27 cellular contexts compared by ENCODE assay signal in genomic region chr3:100438623-100438974, GRCh38. TPM values are rescaled to one million over a fixed set of nuclear protein-coding genes. Genes with fewer than 3 reads are reported as not detected.
"Had no signal": no experiment of that assay in that cellular context is flagged by ENCODE, and none has a peak within 500 bp of the region (broad histone marks: within the 10 kb centered on the region; RNA-seq: fewer than 3 reads in every experiment).

No MANE protein-coding gene starts in this region.

- H3K9ac ChIP-seq: parathyroid adenoma had no signal

- H3K4me1 ChIP-seq: parathyroid adenoma, sigmoid colon, transverse colon had no signal

- H3K79me2 ChIP-seq: parathyroid adenoma had no signal

- ATAC-seq: activated CD4-positive, alpha-beta T cell treated with anti-CD3 and anti-CD28 coated beads for 36 hours; activated CD8-positive, alpha-beta T cell treated with anti-CD3 and anti-CD28 coated beads, Interleukin-2, amount 10 ng/mL, durations not matched to agents 7 days and 5 days; activated naive CD4-positive, alpha-beta T cell treated with anti-CD3 and anti-CD28 coated beads, Interleukin-2, amount 50 U/mL, for 72 hours; activated T-cell treated with anti-CD3 and anti-CD28 coated beads, Interleukin-2, amount 50 U/mL, for 72 hours; esophagus mucosa; naive thymus-derived CD8-positive, alpha-beta T cell; stimulated activated memory B cell treated with anti-CD40 and anti-IgM and Interleukin-4, amounts not matched to agents 10 μg/mL and 1 μg/mL and 100 μg/mL, for 72 hours; T-helper 17 cell had no signal

- H2AFZ ChIP-seq: parathyroid adenoma had no signal

- H3K4me3 ChIP-seq: heart left ventricle, psoas muscle, sigmoid colon, transverse colon had no signal

- H3K36me3 ChIP-seq: heart left ventricle, sigmoid colon, transverse colon had no signal

- H3K9me3 ChIP-seq: sigmoid colon, transverse colon had no signal

- H3K27ac ChIP-seq: heart left ventricle, parathyroid adenoma, psoas muscle, sigmoid colon, transverse colon had no signal

- H3K27me3 ChIP-seq: heart left ventricle, sigmoid colon, transverse colon had no signal

- FAIRE-seq: colon, endometrium, small intestine had no signal

- DNase-seq: activated B cell treated with CpG ODN at 0.5 μM for 24 hours; activated CD4-positive, alpha-beta T cell treated with anti-CD3 and anti-CD28 coated beads for 36 hours; activated CD8-positive, alpha-beta T cell treated with anti-CD3 and anti-CD28 coated beads, Interleukin-2, amount 10 ng/mL, durations not matched to agents 7 days and 5 days; activated naive CD4-positive, alpha-beta T cell; activated T-cell treated with anti-CD3 and anti-CD28 coated beads for 4 hours; activated T-cell treated with anti-CD3 and anti-CD28 coated beads, Interleukin-2, amount 50 U/mL, for 72 hours; effector CD8-positive, alpha-beta T cell; foreskin fibroblast; heart left ventricle; midbrain; naive thymus-derived CD8-positive, alpha-beta T cell; nucleus accumbens; psoas muscle; sigmoid colon; small intestine; stimulated activated CD4-positive, alpha-beta T cell treated with anti-CD3 and anti-CD28 coated beads, Interleukin-1b, Interleukin-23, amount 100 ng/mL, for 48 hours; stimulated activated CD4-positive, alpha-beta T cell treated with anti-CD3 and anti-CD28 coated beads, Interleukin-4, amount 100 ng/mL, for 4 hours; stimulated activated CD8-positive, alpha-beta memory T cell treated with anti-CD3 and anti-CD28 coated beads, Interleukin-4, amount 100 ng/mL, for 48 hours; T-helper 17 cell; T1000; transverse colon had no signal

RNA-seq across cellular contexts. Expression of gene TMEM45A, which starts 53.8 kb away (rescaled TPM):
- polyA plus RNA-seq: naive thymus-derived CD8-positive, alpha-beta T cell had no signal
